Comparison of ENCODE assay signal across 4 cellular contexts in genomic region chrX:70577442-70577841, GRCh38.
"Had no signal": no experiment of that assay in that cellular context is flagged by ENCODE, and none has a peak within 500 bp of the region (broad histone marks: within the 10 kb centered on the region; RNA-seq: fewer than 3 reads in every experiment).

No MANE protein-coding gene starts in this region.

- H3K9me3 ChIP-seq: HAP-1 had no signal

- H3K36me3 ChIP-seq: HAP-1 had no signal

- H3K27ac ChIP-seq: GM23248 had no signal

- ATAC-seq: GM23338, HCT116 had no signal

- H3K4me1 ChIP-seq: HAP-1 had no signal

- H3K4me3 ChIP-seq: GM23248, GM23338, HAP-1 had no signal
